Comparison of ENCODE assay signal across 19 cellular contexts in genomic region chr12:103333676-103334075, GRCh38.
"Had no signal": no experiment of that assay in that cellular context is flagged by ENCODE, and none has a peak within 500 bp of the region (broad histone marks: within the 10 kb centered on the region; RNA-seq: fewer than 3 reads in every experiment).

No MANE protein-coding gene starts in this region.

- DNase-seq: activated CD4-positive, alpha-beta T cell treated with anti-CD3 and anti-CD28 coated beads, Interleukin-2, amount 10 ng/mL, durations not matched to agents 7 days and 5 days; activated CD4-positive, CD25-positive, alpha-beta regulatory T cell treated with anti-CD3 and anti-CD28 coated beads, Interleukin-2, amount 50 U/mL, for 72 hours; activated CD8-positive, alpha-beta T cell treated with anti-CD3 and anti-CD28 coated beads, Interleukin-2, amount 10 ng/mL, durations not matched to agents 7 days and 5 days; activated gamma-delta T cell; body of pancreas; effector CD4-positive, alpha-beta T cell; erythroblast; foreskin fibroblast; kidney glomerular epithelial cell; left ventricle myocardium inferior; naive thymus-derived CD4-positive, alpha-beta T cell; stimulated activated CD4-positive, alpha-beta T cell treated with anti-CD3 and anti-CD28 coated beads, Interleukin-4, amount 100 ng/mL, for 4 hours; stimulated activated naive CD8-positive, alpha-beta T cell treated with anti-CD3 and anti-CD28 coated beads, Interleukin-15, amount 100 ng/mL, for 72 hours; tibial artery; WERI-Rb-1 had no signal

- H3K27me3 Mint-ChIP-seq: activated CD4-positive, alpha-beta T cell treated with anti-CD3 and anti-CD28 coated beads, Interleukin-2, amount 10 ng/mL, durations not matched to agents 7 days and 5 days; activated naive CD4-positive, alpha-beta T cell treated with anti-CD3 and anti-CD28 coated beads, Interleukin-2, amount 50 U/mL, for 24 hours; dendritic cell treated with granulocyte-macrophage colony-stimulating factor and Interleukin-4, amounts not matched to agents 40 ng/mL and 50 ng/mL, for 4 days; naive thymus-derived CD4-positive, alpha-beta T cell; stimulated activated naive CD8-positive, alpha-beta T cell treated with anti-CD3 and anti-CD28 coated beads, Interleukin-15, amount 100 ng/mL, for 72 hours had no signal

- ATAC-seq: activated CD8-positive, alpha-beta T cell treated with anti-CD3 and anti-CD28 coated beads, Interleukin-2, amount 10 ng/mL, durations not matched to agents 7 days and 5 days; body of pancreas; naive thymus-derived CD4-positive, alpha-beta T cell; stimulated activated naive CD8-positive, alpha-beta T cell treated with anti-CD3 and anti-CD28 coated beads, Interleukin-15, amount 100 ng/mL, for 72 hours had no signal

- H3K9me3 Mint-ChIP-seq: activated CD4-positive, alpha-beta T cell treated with anti-CD3 and anti-CD28 coated beads, Interleukin-2, amount 10 ng/mL, durations not matched to agents 7 days and 5 days; activated naive CD4-positive, alpha-beta T cell treated with anti-CD3 and anti-CD28 coated beads, Interleukin-2, amount 50 U/mL, for 24 hours; activated T-helper 1 cell treated with anti-CD3 and anti-CD28 coated beads, Interleukin-12 subunit alpha, Interleukin-12 subunit beta, Interleukin-2, Interleukin-4 antibody, amounts not matched to agents 30 ng/mL and 10 ng/mL and 1 ng/mL, durations not matched to agents 14 hours and 24 hours and 36 hours; dendritic cell treated with granulocyte-macrophage colony-stimulating factor and Interleukin-4, amounts not matched to agents 40 ng/mL and 50 ng/mL, for 4 days; stimulated activated naive CD8-positive, alpha-beta T cell treated with anti-CD3 and anti-CD28 coated beads, Interleukin-15, amount 100 ng/mL, for 72 hours had no signal

- H3K27ac Mint-ChIP-seq: activated CD4-positive, alpha-beta T cell treated with anti-CD3 and anti-CD28 coated beads, Interleukin-2, amount 10 ng/mL, durations not matched to agents 7 days and 5 days; activated CD8-positive, alpha-beta T cell treated with anti-CD3 and anti-CD28 coated beads, Interleukin-2, amount 10 ng/mL, durations not matched to agents 7 days and 5 days; activated naive CD4-positive, alpha-beta T cell treated with anti-CD3 and anti-CD28 coated beads, Interleukin-2, amount 50 U/mL, for 24 hours; activated T-helper 1 cell treated with anti-CD3 and anti-CD28 coated beads, Interleukin-12 subunit alpha, Interleukin-12 subunit beta, Interleukin-2, Interleukin-4 antibody, amounts not matched to agents 30 ng/mL and 10 ng/mL and 1 ng/mL, durations not matched to agents 14 hours and 24 hours and 36 hours; dendritic cell treated with granulocyte-macrophage colony-stimulating factor and Interleukin-4, amounts not matched to agents 40 ng/mL and 50 ng/mL, for 4 days; naive thymus-derived CD4-positive, alpha-beta T cell; stimulated activated naive CD8-positive, alpha-beta T cell treated with anti-CD3 and anti-CD28 coated beads, Interleukin-15, amount 100 ng/mL, for 72 hours had no signal

- H3K4me1 Mint-ChIP-seq: activated CD4-positive, alpha-beta T cell treated with anti-CD3 and anti-CD28 coated beads, Interleukin-2, amount 10 ng/mL, durations not matched to agents 7 days and 5 days; activated naive CD4-positive, alpha-beta T cell treated with anti-CD3 and anti-CD28 coated beads, Interleukin-2, amount 50 U/mL, for 24 hours; stimulated activated naive CD8-positive, alpha-beta T cell treated with anti-CD3 and anti-CD28 coated beads, Interleukin-15, amount 100 ng/mL, for 72 hours had no signal

- H3K4me3 Mint-ChIP-seq: activated CD4-positive, alpha-beta T cell treated with anti-CD3 and anti-CD28 coated beads, Interleukin-2, amount 10 ng/mL, durations not matched to agents 7 days and 5 days; activated CD8-positive, alpha-beta T cell treated with anti-CD3 and anti-CD28 coated beads, Interleukin-2, amount 10 ng/mL, durations not matched to agents 7 days and 5 days; activated naive CD4-positive, alpha-beta T cell treated with anti-CD3 and anti-CD28 coated beads, Interleukin-2, amount 50 U/mL, for 24 hours; activated T-helper 1 cell treated with anti-CD3 and anti-CD28 coated beads, Interleukin-12 subunit alpha, Interleukin-12 subunit beta, Interleukin-2, Interleukin-4 antibody, amounts not matched to agents 30 ng/mL and 10 ng/mL and 1 ng/mL, durations not matched to agents 14 hours and 24 hours and 36 hours; dendritic cell treated with granulocyte-macrophage colony-stimulating factor and Interleukin-4, amounts not matched to agents 40 ng/mL and 50 ng/mL, for 4 days; naive thymus-derived CD4-positive, alpha-beta T cell; stimulated activated naive CD8-positive, alpha-beta T cell treated with anti-CD3 and anti-CD28 coated beads, Interleukin-15, amount 100 ng/mL, for 72 hours had no signal

- H3K4me3 ChIP-seq: body of pancreas, hepatocyte, left ventricle myocardium inferior, tibial artery had no signal
